ENCODE assay signal across 17 cellular contexts in the genomic region with DNA sequence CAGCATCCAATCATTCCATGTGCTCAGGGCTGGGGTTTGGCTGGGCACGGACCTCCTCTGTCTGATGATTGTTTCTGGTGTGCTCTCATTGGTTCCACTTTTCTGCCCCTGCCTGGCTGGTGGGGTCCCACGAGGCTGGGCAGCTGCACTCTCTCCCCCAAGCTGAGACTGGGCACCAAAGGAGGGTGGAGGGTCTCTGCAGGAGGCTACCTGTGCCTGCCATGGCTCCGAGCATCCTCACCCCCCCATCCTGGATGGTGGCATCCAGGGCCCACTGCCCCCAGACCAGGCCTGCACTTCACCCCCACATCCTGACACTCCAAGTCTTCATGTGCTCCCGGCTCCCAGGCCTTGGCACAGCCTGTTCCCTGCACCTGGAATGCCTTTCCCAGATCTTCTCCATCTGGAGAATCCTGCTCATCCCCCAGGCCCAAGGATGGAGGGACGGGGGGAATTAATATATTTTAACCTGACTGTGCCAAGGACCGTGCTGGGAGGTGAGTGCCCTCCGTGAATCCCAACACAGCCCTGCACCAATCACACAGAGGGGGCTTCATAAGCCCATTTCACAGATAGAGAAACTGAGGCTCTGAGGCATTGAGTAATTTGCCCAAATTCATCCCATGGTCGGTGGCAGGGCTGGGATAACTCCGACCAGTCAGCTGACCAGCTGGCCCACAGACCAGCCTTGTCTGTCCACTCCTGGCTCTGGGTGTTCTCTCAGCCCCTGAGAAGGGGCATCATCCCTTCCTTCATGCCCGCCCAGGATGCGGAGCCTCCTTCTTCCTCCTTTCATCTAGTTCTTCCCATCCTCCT.
"Had no signal": no experiment of that assay in that cellular context is flagged by ENCODE, and none has a peak within 500 bp of the region (broad histone marks: within the 10 kb centered on the region; RNA-seq: fewer than 3 reads in every experiment).

No MANE protein-coding gene starts in this region.

- H3K27me3 Mint-ChIP-seq: activated naive CD8-positive, alpha-beta T cell treated with anti-CD3 and anti-CD28 coated beads, Interleukin-2, amount 10 ng/mL, durations not matched to agents 7 days and 5 days had no signal

- H3K27ac ChIP-seq: cardiac muscle cell, foreskin keratinocyte, hepatocyte, lower lobe of right lung, upper lobe of left lung had no signal

- H3K27ac Mint-ChIP-seq: activated CD4-positive, alpha-beta T cell treated with anti-CD3 and anti-CD28 coated beads, Interleukin-2, amount 10 ng/mL, durations not matched to agents 7 days and 5 days; activated CD8-positive, alpha-beta T cell treated with anti-CD3 and anti-CD28 coated beads, Interleukin-2, amount 10 ng/mL, durations not matched to agents 7 days and 5 days; activated naive CD8-positive, alpha-beta T cell treated with anti-CD3 and anti-CD28 coated beads, Interleukin-2, amount 10 ng/mL, durations not matched to agents 7 days and 5 days; activated T-helper 1 cell treated with anti-CD3 and anti-CD28 coated beads, Interleukin-12 subunit alpha, Interleukin-12 subunit beta, Interleukin-2, Interleukin-4 antibody, amounts not matched to agents 30 ng/mL and 10 ng/mL and 1 ng/mL, durations not matched to agents 14 hours and 24 hours and 36 hours; natural killer cell treated with Interleukin-12 subunit alpha and Interleukin-12 subunit beta and Interleukin-15 and Interleukin-18, amount 100 ng/mL, for 72 hours; progenitor cell of endocrine pancreas had no signal

- H2AFZ ChIP-seq: hepatocyte had no signal

- H3K9me3 Mint-ChIP-seq: activated CD4-positive, alpha-beta T cell treated with anti-CD3 and anti-CD28 coated beads, Interleukin-2, amount 10 ng/mL, durations not matched to agents 7 days and 5 days; activated naive CD8-positive, alpha-beta T cell treated with anti-CD3 and anti-CD28 coated beads, Interleukin-2, amount 10 ng/mL, durations not matched to agents 7 days and 5 days; activated T-helper 1 cell treated with anti-CD3 and anti-CD28 coated beads, Interleukin-12 subunit alpha, Interleukin-12 subunit beta, Interleukin-2, Interleukin-4 antibody, amounts not matched to agents 30 ng/mL and 10 ng/mL and 1 ng/mL, durations not matched to agents 14 hours and 24 hours and 36 hours; natural killer cell treated with Interleukin-12 subunit alpha and Interleukin-12 subunit beta and Interleukin-15 and Interleukin-18, amount 100 ng/mL, for 72 hours; stimulated activated naive CD8-positive, alpha-beta T cell treated with anti-CD3 and anti-CD28 coated beads, Interleukin-15, amount 100 ng/mL, for 72 hours had no signal

- H3K36me3 ChIP-seq: cardiac muscle cell, lower lobe of right lung, upper lobe of left lung had no signal

- H3K4me3 ChIP-seq: cardiac muscle cell, hepatocyte, lower lobe of right lung, upper lobe of left lung had no signal

- H3K4me1 ChIP-seq: foreskin keratinocyte, lower lobe of right lung, upper lobe of left lung had no signal

- H3K4me2 ChIP-seq: hepatocyte had no signal

- H3K4me3 Mint-ChIP-seq: activated CD4-positive, alpha-beta T cell treated with anti-CD3 and anti-CD28 coated beads, Interleukin-2, amount 10 ng/mL, durations not matched to agents 7 days and 5 days; activated CD8-positive, alpha-beta T cell treated with anti-CD3 and anti-CD28 coated beads, Interleukin-2, amount 10 ng/mL, durations not matched to agents 7 days and 5 days; activated naive CD8-positive, alpha-beta T cell treated with anti-CD3 and anti-CD28 coated beads, Interleukin-2, amount 10 ng/mL, durations not matched to agents 7 days and 5 days; activated T-helper 1 cell treated with anti-CD3 and anti-CD28 coated beads, Interleukin-12 subunit alpha, Interleukin-12 subunit beta, Interleukin-2, Interleukin-4 antibody, amounts not matched to agents 30 ng/mL and 10 ng/mL and 1 ng/mL, durations not matched to agents 14 hours and 24 hours and 36 hours; natural killer cell treated with Interleukin-12 subunit alpha and Interleukin-12 subunit beta and Interleukin-15 and Interleukin-18, amount 100 ng/mL, for 72 hours; stimulated activated naive CD8-positive, alpha-beta T cell treated with anti-CD3 and anti-CD28 coated beads, Interleukin-15, amount 100 ng/mL, for 72 hours had no signal

- H3K36me3 Mint-ChIP-seq: activated naive CD8-positive, alpha-beta T cell treated with anti-CD3 and anti-CD28 coated beads, Interleukin-2, amount 10 ng/mL, durations not matched to agents 7 days and 5 days; natural killer cell treated with Interleukin-12 subunit alpha and Interleukin-12 subunit beta and Interleukin-15 and Interleukin-18, amount 100 ng/mL, for 72 hours had no signal

- DNase-seq: activated CD4-positive, alpha-beta T cell treated with anti-CD3 and anti-CD28 coated beads, Interleukin-2, amount 10 ng/mL, durations not matched to agents 7 days and 5 days; activated CD4-positive, CD25-positive, alpha-beta regulatory T cell; activated CD8-positive, alpha-beta T cell treated with anti-CD3 and anti-CD28 coated beads, Interleukin-2, amount 10 ng/mL, durations not matched to agents 7 days and 5 days; activated naive CD8-positive, alpha-beta T cell treated with anti-CD3 and anti-CD28 coated beads, Interleukin-2, amount 10 ng/mL, durations not matched to agents 7 days and 5 days; amygdala; foreskin keratinocyte; left colon; lower lobe of right lung; stimulated activated CD4-positive, alpha-beta T cell treated with anti-CD3 and anti-CD28 coated beads, Interleukin-2, amount 100 ng/mL, for 48 hours; stimulated activated naive CD8-positive, alpha-beta T cell treated with anti-CD3 and anti-CD28 coated beads, Interleukin-15, amount 100 ng/mL, for 72 hours; T1000 had no signal

- H3K27me3 ChIP-seq: cardiac muscle cell, hepatocyte, upper lobe of left lung had no signal

- H3K9me3 ChIP-seq: lower lobe of right lung, upper lobe of left lung had no signal

- H3K4me1 Mint-ChIP-seq: activated CD4-positive, alpha-beta T cell treated with anti-CD3 and anti-CD28 coated beads, Interleukin-2, amount 10 ng/mL, durations not matched to agents 7 days and 5 days; activated naive CD8-positive, alpha-beta T cell treated with anti-CD3 and anti-CD28 coated beads, Interleukin-2, amount 10 ng/mL, durations not matched to agents 7 days and 5 days; stimulated activated naive CD8-positive, alpha-beta T cell treated with anti-CD3 and anti-CD28 coated beads, Interleukin-15, amount 100 ng/mL, for 72 hours had no signal
